ENCODE assay signal across 8 cellular contexts in genomic region chr13:51764184-51765141, GRCh38. TPM values are rescaled to one million over a fixed set of nuclear protein-coding genes. Genes with fewer than 3 reads are reported as not detected.
DNase-seq lines count a peak whose midpoint lies in the region; ATAC-seq and TF ChIP-seq lines count a peak whose summit lies in the region.

No MANE protein-coding gene starts in this region.

- H3K9me3 Mint-ChIP-seq in activated naive CD8-positive, alpha-beta T cell (ENCODE audit: low read depth): no peaks in the 10 kb centered on the region

- peaks cover 14% of the 10 kb centered on the region for H3F3A ChIP-seq in smooth muscle cell (ENCODE audit: low read depth)

- H3K4me2 ChIP-seq in OCI-LY3 (ENCODE audit: low read length): peak overlapping the region; percentile 94
- peak overlapping the region; percentile 73 for H3K4me2 ChIP-seq in smooth muscle cell

- intact Hi-C loops in right cardiac atrium (cut with DNase I): no loop called here

- no peaks in the 10 kb centered on the region for H3K27me3 Mint-ChIP-seq in activated naive CD8-positive, alpha-beta T cell

- H3K79me2 ChIP-seq in OCI-LY3 (ENCODE audit: low read length) (no peaks in the 10 kb centered on the region), smooth muscle cell (ENCODE audit: low read depth) (no peaks in the 10 kb centered on the region)

- peak overlapping the region; percentile 84 for H3K4me3 Mint-ChIP-seq in activated naive CD8-positive, alpha-beta T cell

- 33% methylated on average over 12 of the region's 12 CpGs for WGBS in right cardiac atrium
- 54% methylated on average over 12 of the region's 12 CpGs for WGBS in smooth muscle cell (ENCODE audit: low lambda C conversion rate)

- H3K27me3 ChIP-seq in OCI-LY3 (ENCODE audit: low read depth, low read length): no peaks in the 10 kb centered on the region
- H3K27me3 ChIP-seq in right cardiac atrium (ENCODE audit: control insufficient read depth, insufficient read depth): no peaks in the 10 kb centered on the region
- H3K27me3 ChIP-seq in smooth muscle cell (ENCODE audit: low read depth): no peaks in the 10 kb centered on the region

- DNase-seq in right cardiac atrium (peak; percentile 70 to 94 (median 89)), smooth muscle cell (lab: John Stamatoyannopoulos, UW; ENCODE audit: unreplicated experiment) (peak; percentile 16), GDM1 (lab: John Stamatoyannopoulos, UW) (no peak), GOT3 (lab: John Stamatoyannopoulos, UW) (no peak)

- H3K4me1 ChIP-seq in OCI-LY3 (ENCODE audit: low read length) (peaks cover 36% of the 10 kb centered on the region), right cardiac atrium (ENCODE audit: control insufficient read depth, insufficient read depth, low read length) (peaks cover 16% of the 10 kb centered on the region), smooth muscle cell (ENCODE audit: low read depth) (peaks cover 4% of the 10 kb centered on the region)

- peaks cover 7% of the 10 kb centered on the region for H3K36me3 Mint-ChIP-seq in activated naive CD8-positive, alpha-beta T cell

- peak overlapping the region; percentile 60 for H3K27ac ChIP-seq in OCI-LY3 (ENCODE audit: low read length)
- peak overlapping the region; percentile 100 for H3K27ac ChIP-seq in right cardiac atrium (ENCODE audit: low read length)
- H3K27ac ChIP-seq in smooth muscle cell (ENCODE audit: low read depth): peak overlapping the region; percentile 72

- H4K20me1 ChIP-seq in OCI-LY3 (ENCODE audit: insufficient read depth, low read length) (no peaks in the 10 kb centered on the region), smooth muscle cell (ENCODE audit: low read depth) (no peaks in the 10 kb centered on the region)

- peak overlapping the region; percentile 58 for H3K9ac ChIP-seq in OCI-LY3 (ENCODE audit: low read length)
- peak overlapping the region; percentile 11 for H3K9ac ChIP-seq in smooth muscle cell (ENCODE audit: low read depth)

- H3K4me3 ChIP-seq in OCI-LY3 (ENCODE audit: low read length): peak overlapping the region; percentile 71
- H3K4me3 ChIP-seq in right cardiac atrium (ENCODE audit: low read length): no peak overlapping the region
- H3K4me3 ChIP-seq in smooth muscle cell: no peak overlapping the region

- TF ChIP-seq CTCF in OCI-LY3 (IDR thresholded peaks at IDR 0.05; ENCODE audit: low read depth, low read length) (0 out of 2 replicates have a peak, but pooled peaks have one; percentile 4), smooth muscle cell (IDR thresholded peaks at IDR 0.05; ENCODE audit: borderline replicate concordance, insufficient read depth, poor library complexity, severe bottlenecking) (no peak)

- H3K36me3 ChIP-seq in OCI-LY3 (replicated peaks; ENCODE audit: low read depth, low read length) (peaks cover 8% of the 10 kb centered on the region), smooth muscle cell (ENCODE audit: low read depth) (no peaks in the 10 kb centered on the region)

- H3K4me1 Mint-ChIP-seq in activated naive CD8-positive, alpha-beta T cell (ENCODE audit: low read depth): peaks cover 44% of the 10 kb centered on the region

- H3K27ac Mint-ChIP-seq in activated naive CD8-positive, alpha-beta T cell: peak overlapping the region; percentile 97

- H2AFZ ChIP-seq in OCI-LY3 (ENCODE audit: low read depth, low read length) (peak overlapping the region; percentile 50; the same call in 1 of the 2 replicates), smooth muscle cell (ENCODE audit: low read depth) (no peak overlapping the region)

- H3K9me3 ChIP-seq in OCI-LY3 (ENCODE audit: insufficient read depth, low read length) (no peaks in the 10 kb centered on the region), right cardiac atrium (ENCODE audit: control insufficient read depth, low read length) (no peaks in the 10 kb centered on the region), smooth muscle cell (replicated peaks; ENCODE audit: low read depth) (no peaks in the 10 kb centered on the region)

- ATAC-seq in GM18519 (IDR thresholded peaks at IDR 0.05; ENCODE audit: low FRiP score, unreplicated experiment): peak; percentile 79
- peak; percentile 85 for ATAC-seq in HG02884 (IDR thresholded peaks at IDR 0.05; ENCODE audit: unreplicated experiment)
- ATAC-seq in right cardiac atrium: peak; percentile 90 to 94

RNA-seq across cellular contexts. Expression of gene DHRS12, which starts 39.5 kb away (rescaled TPM):
- total RNA-seq in right cardiac atrium: 10 to 100 TPM; 11.1 to 13.6 (median 12.2) TPM
- polyA plus RNA-seq in right cardiac atrium: 16.5 TPM
- total RNA-seq in smooth muscle cell: 4.3 and 5.7 TPM in 2 replicates
- polyA plus RNA-seq in smooth muscle cell: 9.8 and 9.9 TPM in 2 replicates

Comparison
In these comparisons a context has a peak if more than half of its experiments do, and no peak if none do; other contexts are left out.
1. DNase-seq: peak in right cardiac atrium (3 of 3) and smooth muscle cell (single experiment); none in GDM1 (single experiment) and GOT3 (single experiment).
2. Peak in every context shown above with its lines, with median percentiles within 50 percentile points of each other: ATAC-seq and H3K27ac ChIP-seq.